ENCODE assay signal across 1 cellular context in genomic region chr10:71889388-71889987, GRCh38.
TF ChIP-seq lines count a peak whose summit lies in the region.

No MANE protein-coding gene starts in this region.

TF ChIP-seq in A549, 52 proteins besides CTCF, POLR2A, EP300 and RAD21 (continued from another document):
- TF ChIP-seq ESRRA (IDR thresholded peaks at IDR 0.05; ENCODE audit: borderline replicate concordance, low read length) (no peak), TP53 (CRISPR knock-in tag; IDR thresholded peaks at IDR 0.05) (no peak), HOXA7 (CRISPR knock-in tag; IDR thresholded peaks at IDR 0.05) (no peak), BCL3 (IDR thresholded peaks at IDR 0.05) (no peak), JUN (IDR thresholded peaks at IDR 0.05) (no peak), MAFK (IDR thresholded peaks at IDR 0.05; ENCODE audit: partially characterized antibody) (no peak), BHLHE40 (IDR thresholded peaks at IDR 0.05; ENCODE audit: low read depth, low read length) (no peak), JUNB (IDR thresholded peaks at IDR 0.05) (no peak)
